In genomic region chr1:245516178-245516829, GRCh38 we compare ENCODE assay signal across 3 cellular contexts.
TF ChIP-seq lines count a peak whose summit lies in the region.

No MANE protein-coding gene starts in this region.

TF ChIP-seq in SK-N-SH, 30 proteins besides CTCF, POLR2A, EP300 and RAD21 (continued from another document):
- TF ChIP-seq JUND (IDR thresholded peaks at IDR 0.05) (no peak), CHD2 (IDR thresholded peaks at IDR 0.05; ENCODE audit: low read length, partially characterized antibody) (no peak), MAX (IDR thresholded peaks at IDR 0.05; ENCODE audit: low read depth) (no peak), YY1 (IDR thresholded peaks at IDR 0.05; ENCODE audit: low read depth) (no peak), IRF3 (IDR thresholded peaks at IDR 0.05; ENCODE audit: low read depth, low read length) (no peak), RCOR1 (IDR thresholded peaks at IDR 0.05; ENCODE audit: low read length) (no peak), MXI1 (IDR thresholded peaks at IDR 0.05; ENCODE audit: low read depth, low read length) (no peak), ELF1 (IDR thresholded peaks at IDR 0.05) (no peak), MEF2A (IDR thresholded peaks at IDR 0.05; ENCODE audit: borderline replicate concordance, low read depth) (no peak), TCF12 (IDR thresholded peaks at IDR 0.05) (no peak), FOXJ3 (CRISPR knock-in tag; IDR thresholded peaks at IDR 0.05) (no peak), TAF1 (IDR thresholded peaks at IDR 0.05; ENCODE audit: borderline replicate concordance, low read depth, low read length) (no peak), NFIC (IDR thresholded peaks at IDR 0.05; ENCODE audit: borderline replicate concordance) (no peak)
- TF ChIP-seq, protein P1, sequence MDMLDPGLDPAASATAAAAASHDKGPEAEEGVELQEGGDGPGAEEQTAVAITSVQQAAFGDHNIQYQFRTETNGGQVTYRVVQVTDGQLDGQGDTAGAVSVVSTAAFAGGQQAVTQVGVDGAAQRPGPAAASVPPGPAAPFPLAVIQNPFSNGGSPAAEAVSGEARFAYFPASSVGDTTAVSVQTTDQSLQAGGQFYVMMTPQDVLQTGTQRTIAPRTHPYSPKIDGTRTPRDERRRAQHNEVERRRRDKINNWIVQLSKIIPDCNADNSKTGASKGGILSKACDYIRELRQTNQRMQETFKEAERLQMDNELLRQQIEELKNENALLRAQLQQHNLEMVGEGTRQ (IDR thresholded peaks at IDR 0.05; ENCODE audit: borderline replicate concordance, low read depth, low read length) = no peak

TF ChIP-seq in SK-N-SH treated with all-trans-retinoic acid at 6 μM for 48 hours, 23 proteins besides CTCF, POLR2A, EP300 and RAD21 (continued from another document):
- TF ChIP-seq, protein P2, sequence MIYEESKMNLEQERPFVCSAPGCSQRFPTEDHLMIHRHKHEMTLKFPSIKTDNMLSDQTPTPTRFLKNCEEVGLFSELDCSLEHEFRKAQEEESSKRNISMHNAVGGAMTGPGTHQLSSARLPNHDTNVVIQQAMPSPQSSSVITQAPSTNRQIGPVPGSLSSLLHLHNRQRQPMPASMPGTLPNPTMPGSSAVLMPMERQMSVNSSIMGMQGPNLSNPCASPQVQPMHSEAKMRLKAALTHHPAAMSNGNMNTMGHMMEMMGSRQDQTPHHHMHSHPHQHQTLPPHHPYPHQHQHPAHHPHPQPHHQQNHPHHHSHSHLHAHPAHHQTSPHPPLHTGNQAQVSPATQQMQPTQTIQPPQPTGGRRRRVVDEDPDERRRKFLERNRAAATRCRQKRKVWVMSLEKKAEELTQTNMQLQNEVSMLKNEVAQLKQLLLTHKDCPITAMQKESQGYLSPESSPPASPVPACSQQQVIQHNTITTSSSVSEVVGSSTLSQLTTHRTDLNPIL (CRISPR knock-in tag; IDR thresholded peaks at IDR 0.05; ENCODE audit: low read depth) = no peak
- TF ChIP-seq TSHZ2 (CRISPR knock-in tag; IDR thresholded peaks at IDR 0.05) = no peak
- no peak for TF ChIP-seq ZNF8 (CRISPR knock-in tag; IDR thresholded peaks at IDR 0.05)
- TF ChIP-seq, protein P3, sequence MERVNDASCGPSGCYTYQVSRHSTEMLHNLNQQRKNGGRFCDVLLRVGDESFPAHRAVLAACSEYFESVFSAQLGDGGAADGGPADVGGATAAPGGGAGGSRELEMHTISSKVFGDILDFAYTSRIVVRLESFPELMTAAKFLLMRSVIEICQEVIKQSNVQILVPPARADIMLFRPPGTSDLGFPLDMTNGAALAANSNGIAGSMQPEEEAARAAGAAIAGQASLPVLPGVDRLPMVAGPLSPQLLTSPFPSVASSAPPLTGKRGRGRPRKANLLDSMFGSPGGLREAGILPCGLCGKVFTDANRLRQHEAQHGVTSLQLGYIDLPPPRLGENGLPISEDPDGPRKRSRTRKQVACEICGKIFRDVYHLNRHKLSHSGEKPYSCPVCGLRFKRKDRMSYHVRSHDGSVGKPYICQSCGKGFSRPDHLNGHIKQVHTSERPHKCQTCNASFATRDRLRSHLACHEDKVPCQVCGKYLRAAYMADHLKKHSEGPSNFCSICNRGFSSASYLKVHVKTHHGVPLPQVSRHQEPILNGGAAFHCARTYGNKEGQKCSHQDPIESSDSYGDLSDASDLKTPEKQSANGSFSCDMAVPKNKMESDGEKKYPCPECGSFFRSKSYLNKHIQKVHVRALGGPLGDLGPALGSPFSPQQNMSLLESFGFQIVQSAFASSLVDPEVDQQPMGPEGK (CRISPR knock-in tag; IDR thresholded peaks at IDR 0.05; ENCODE audit: borderline replicate concordance) = no peak
- no peak for TF ChIP-seq PPARA (CRISPR knock-in tag; IDR thresholded peaks at IDR 0.05; ENCODE audit: borderline replicate concordance)
- TF ChIP-seq BACH2 (CRISPR knock-in tag; IDR thresholded peaks at IDR 0.05; ENCODE audit: borderline replicate concordance) = no peak
- no peak for TF ChIP-seq ZFP3 (CRISPR knock-in tag; IDR thresholded peaks at IDR 0.05)
- TF ChIP-seq OSR1 (CRISPR knock-in tag; IDR thresholded peaks at IDR 0.05) = no peak
- TF ChIP-seq ISL1 (CRISPR knock-in tag; IDR thresholded peaks at IDR 0.05) = no peak
- no peak for TF ChIP-seq TOX (CRISPR knock-in tag; IDR thresholded peaks at IDR 0.05; ENCODE audit: borderline replicate concordance)
- no peak for TF ChIP-seq RARB (CRISPR knock-in tag; IDR thresholded peaks at IDR 0.05)
- TF ChIP-seq ZC3H10 (CRISPR knock-in tag; IDR thresholded peaks at IDR 0.05) = no peak
- no peak for TF ChIP-seq ZNF70 (CRISPR knock-in tag; IDR thresholded peaks at IDR 0.05)

TF ChIP-seq in WTC11, 78 proteins besides CTCF, POLR2A, EP300 and RAD21 (continued from another document):
- TF ChIP-seq E2F1 (CRISPR knock-in tag; IDR thresholded peaks at IDR 0.05) (no peak), ZNF232 (CRISPR knock-in tag; IDR thresholded peaks at IDR 0.05) (no peak), ETV6 (CRISPR knock-in tag; IDR thresholded peaks at IDR 0.05) (no peak), OVOL2 (CRISPR knock-in tag; IDR thresholded peaks at IDR 0.05; ENCODE audit: borderline replicate concordance) (no peak), RELA (CRISPR knock-in tag; IDR thresholded peaks at IDR 0.05; ENCODE audit: borderline replicate concordance) (no peak), ZNF138 (CRISPR knock-in tag; conservative IDR thresholded peaks at IDR 0.05) (no peak)
TF ChIP-seq in WTC11: peak in this region for 0.
